In genomic region chr19:44055870-44056269, GRCh38 we compare ENCODE assay signal across 32 cellular contexts. TPM values are rescaled to one million over a fixed set of nuclear protein-coding genes. Genes with fewer than 3 reads are reported as not detected.
DNase-seq lines count a peak whose midpoint lies in the region; ATAC-seq and TF ChIP-seq lines count a peak whose summit lies in the region.
"Had no signal": no experiment of that assay in that cellular context is flagged by ENCODE, and none has a peak within 500 bp of the region (broad histone marks: within the 10 kb centered on the region; RNA-seq: fewer than 3 reads in every experiment).

No MANE protein-coding gene starts in this region.

- H3K9me3 ChIP-seq in OCI-LY1 (ENCODE audit: low read length) (no peaks in the 10 kb centered on the region), aorta (ENCODE audit: control insufficient read depth, low read length) (peaks cover 5% of the 10 kb centered on the region)
- H3K9me3 ChIP-seq: adrenal gland, right atrium auricular region, SK-N-SH had no signal

- no peak overlapping the region for H2AFZ ChIP-seq in OCI-LY1 (ENCODE audit: low read length)
- H2AFZ ChIP-seq: PC-9 had no signal

- H3F3A ChIP-seq in OCI-LY1 (ENCODE audit: insufficient read depth, low read length): no peaks in the 10 kb centered on the region

- no peaks in the 10 kb centered on the region for H4K20me1 ChIP-seq in OCI-LY1 (ENCODE audit: insufficient read depth, low read length)
- H4K20me1 ChIP-seq: BLaER1 treated with 17β-estradiol and CSF1 and Interleukin-3, amounts not matched to agents 10 nM and 100 nM had no signal

- H3K4me2 ChIP-seq in OCI-LY1 (ENCODE audit: low read length): no peak overlapping the region
- H3K4me2 ChIP-seq: BLaER1 treated with 17β-estradiol and CSF1 and Interleukin-3, amounts not matched to agents 10 nM and 100 nM; PC-9; SK-N-SH; smooth muscle cell had no signal

- H3K4me1 ChIP-seq in OCI-LY1 (ENCODE audit: insufficient read depth, low read length, severe bottlenecking) (no peaks in the 10 kb centered on the region), aorta (ENCODE audit: control insufficient read depth in 1 of 2, insufficient read depth in 2 of 2, low read length in 2 of 2) (peaks cover 0 to 2% of the 10 kb centered on the region in 2 donors)

- no peaks in the 10 kb centered on the region; the same call in 1 of the 2 replicates for H3K27me3 ChIP-seq in OCI-LY1 (ENCODE audit: insufficient read depth, low read length)
- no peaks in the 10 kb centered on the region for H3K27me3 ChIP-seq in aorta (ENCODE audit: control insufficient read depth in 1 of 2, insufficient read depth in 2 of 2, low read length in 1 of 2)
- H3K27me3 ChIP-seq: adrenal gland; BLaER1 treated with 17β-estradiol and CSF1 and Interleukin-3, amounts not matched to agents 10 nM and 100 nM; body of pancreas; right atrium auricular region; upper lobe of left lung had no signal

- WGBS in aorta, 2 donors: 95 to 100% methylated on average over 5 of the region's 5 CpGs

- no peak for ATAC-seq in aorta (ENCODE audit: low FRiP score)
- ATAC-seq: body of pancreas, heart left ventricle had no signal

- intact Hi-C loops in aorta (cut with DNase I): no loop called here

- H3K4me3 ChIP-seq in OCI-LY1 (ENCODE audit: low read depth, low read length, poor library complexity, severe bottlenecking) (no peak overlapping the region), aorta (ENCODE audit: low read length in 2 of 2) (no peak overlapping the region)
- H3K4me3 ChIP-seq: adrenal gland; BLaER1 treated with 17β-estradiol and CSF1 and Interleukin-3, amounts not matched to agents 10 nM and 100 nM; body of pancreas; heart left ventricle; PC-9; right atrium auricular region; smooth muscle cell; upper lobe of left lung had no signal

- H3K36me3 ChIP-seq in OCI-LY1 (ENCODE audit: insufficient read depth, low read length) (no peaks in the 10 kb centered on the region), aorta (ENCODE audit: control insufficient read depth in 1 of 2, insufficient read depth in 2 of 2, low read length in 1 of 2) (peaks cover 10 to 11% of the 10 kb centered on the region in 2 donors)

- DNase-seq in DMS53 (lab: John Stamatoyannopoulos, UW) (peak; percentile 44), DMS53 treated with DMSO at 0.1 percent for 48 hours (lab: John Stamatoyannopoulos, UW; ENCODE audit: unreplicated experiment) (no peak), iPS-NIHi11 (ENCODE audit: low spot score) (peak; percentile 11), EL (no peak), aorta (no peak)
- DNase-seq: activated CD4-positive, alpha-beta memory T cell treated with anti-CD3 and anti-CD28 coated beads, Interleukin-2, amount 10 ng/mL, durations not matched to agents 7 days and 5 days; activated CD4-positive, CD25-positive, alpha-beta regulatory T cell treated with anti-CD3 and anti-CD28 coated beads, Interleukin-2, amount 50 U/mL, for 72 hours; activated CD8-positive, alpha-beta memory T cell treated with anti-CD3 and anti-CD28 coated beads, Interleukin-2, amount 50 U/mL, for 4 hours; activated naive CD4-positive, alpha-beta T cell treated with anti-CD3 and anti-CD28 coated beads for 36 hours; adrenal gland; body of pancreas; Caco-2; dermis blood vessel endothelial cell; DMS79; foreskin melanocyte; GF-D8; heart left ventricle; NCI-H1092 treated with DMSO at 0.1 percent for 48 hours; NCI-H187; NCI-H2171; PC-9; posterior cingulate gyrus; SK-N-SH; stimulated activated naive CD4-positive, alpha-beta T cell; upper lobe of left lung had no signal

- no peaks in the 10 kb centered on the region for H3K9me2 ChIP-seq in OCI-LY1 (ENCODE audit: low read depth, low read length)
- H3K9me2 ChIP-seq: SK-N-SH had no signal

- no peak overlapping the region for H3K27ac ChIP-seq in OCI-LY1 (ENCODE audit: low read depth, low read length, poor library complexity, severe bottlenecking)
- no peak overlapping the region for H3K27ac ChIP-seq in aorta (ENCODE audit: low read depth in 1 of 2, low read length in 2 of 2)
- H3K27ac ChIP-seq: 22Rv1; adrenal gland; BLaER1 treated with 17β-estradiol and CSF1 and Interleukin-3, amounts not matched to agents 10 nM and 100 nM; body of pancreas; heart left ventricle; neutrophil; PC-9; right atrium auricular region; upper lobe of left lung had no signal

- peak; percentile 22; the same call in 1 of the 2 replicates for TF ChIP-seq CTCF in OCI-LY1 (IDR thresholded peaks at IDR 0.05; ENCODE audit: low read length)

- H3K79me2 ChIP-seq in OCI-LY1 (ENCODE audit: insufficient read depth, low read length): no peaks in the 10 kb centered on the region

- no peak overlapping the region for H3K9ac ChIP-seq in OCI-LY1 (ENCODE audit: low read length)
- H3K9ac ChIP-seq: BLaER1 treated with 17β-estradiol and CSF1 and Interleukin-3, amounts not matched to agents 10 nM and 100 nM; SK-N-SH had no signal

RNA-seq across cellular contexts. Expression of gene ZNF223, which starts 4.0 kb away (rescaled TPM):
- 1 to 10 TPM; 3.8 to 6.3 TPM for total RNA-seq in aorta
- polyA plus RNA-seq in aorta: 1 to 10 TPM; 3.5 to 4.6 TPM
- total RNA-seq: T-helper 1 cell treated with Interleukin-12 subunit alpha and Interleukin-12 subunit beta and Interleukin-4 antibody, amounts not matched to agents 30 ng/mL and 1 ng/mL, for 36 hours had no signal

RNA-seq across cellular contexts. Expression of gene ZNF284, which starts 16.1 kb away (rescaled TPM):
- total RNA-seq in aorta: 1 to 10 TPM; 2.7 to 3.7 TPM
- polyA plus RNA-seq in aorta: 1 to 10 TPM; 1.0 to 2.0 TPM

RNA-seq across cellular contexts. Expression of gene ZNF222, which starts 30.7 kb away (rescaled TPM):
- total RNA-seq in aorta: 1 to 10 TPM; 4.1 to 4.4 TPM
- polyA plus RNA-seq in aorta: 1 to 10 TPM; 3.9 to 5.4 TPM

RNA-seq across cellular contexts. Expression of gene ZNF224, which starts 38.3 kb away (rescaled TPM):
- 10 to 100 TPM; 27.3 to 42.2 TPM for total RNA-seq in aorta
- 10 to 100 TPM in 1 of 2 donors, 1 to 10 TPM in 1; 4.8 to 40.3 TPM for polyA plus RNA-seq in aorta

RNA-seq across cellular contexts. Expression of gene ZNF230, which starts 53.1 kb away (rescaled TPM):
- total RNA-seq in aorta: 1 to 10 TPM; 4.2 to 6.0 TPM
- 1 to 10 TPM in 1 of 2 donors, under 1 TPM in 1; 0.75 to 2.6 TPM for polyA plus RNA-seq in aorta

Comparison
In these comparisons a context has a peak if more than half of its experiments do, and no peak if none do; other contexts are left out.
1. DNase-seq: peak in DMS53 (single experiment) and iPS-NIHi11 (single experiment); none in DMS53 treated with DMSO at 0.1 percent for 48 hours (single experiment), EL (single experiment) and aorta (0 of 2).